In genomic region chr1:8419172-8419571, GRCh38 we compare ENCODE assay signal across 2 cellular contexts.
TF ChIP-seq lines count a peak whose summit lies in the region.

No MANE protein-coding gene starts in this region.

TF ChIP-seq in IMR-90, 13 proteins besides CTCF, POLR2A, EP300 and RAD21:
- TF ChIP-seq RFX5 (IDR thresholded peaks at IDR 0.05; ENCODE audit: low read depth, low read length) (0 out of 2 replicates have a peak, but pooled peaks have one; percentile 16), CEBPB (IDR thresholded peaks at IDR 0.05; ENCODE audit: low read depth, low read length) (peak; percentile 94), MAFK (IDR thresholded peaks at IDR 0.05; ENCODE audit: low read depth, low read length) (no peak)
TF ChIP-seq in IMR-90: peak in this region for 2.

TF ChIP-seq in K562, 482 proteins besides CTCF, POLR2A, EP300 and RAD21:
- TF ChIP-seq ZBTB7A (IDR thresholded peaks at IDR 0.05; ENCODE audit: borderline replicate concordance, control insufficient read depth, low read depth, low read length) (no peak), CEBPG (CRISPR knock-in tag; IDR thresholded peaks at IDR 0.05) (no peak), CEBPG (tag; conservative IDR thresholded peaks at IDR 0.05 in 1 of 2, IDR thresholded peaks at IDR 0.05 in 1 of 2) (0 out of 4 replicates have a peak, but pooled peaks of 1 of the 2 experiments have one; percentile 15), SMC3 (conservative IDR thresholded peaks at IDR 0.05; ENCODE audit: insufficient read depth, low read depth, low read length) (no peak), L3MBTL2 (IDR thresholded peaks at IDR 0.05) (no peak), CEBPB (tag; IDR thresholded peaks at IDR 0.05) (peak; percentile 15; the same call in 1 of the 2 replicates), CBFA2T3 (IDR thresholded peaks at IDR 0.05) (no peak), KLF6 (CRISPR knock-in tag; IDR thresholded peaks at IDR 0.05; ENCODE audit: borderline replicate concordance) (no peak), TSC22D4 (tag; IDR thresholded peaks at IDR 0.05) (no peak), MGA (IDR thresholded peaks at IDR 0.05) (no peak), ILF3 (IDR thresholded peaks at IDR 0.05; ENCODE audit: borderline replicate concordance) (no peak), ZC3H8 (IDR thresholded peaks at IDR 0.05) (no peak)
